In genomic region chr2:174180165-174180724, GRCh38 we compare ENCODE assay signal across 13 cellular contexts.
DNase-seq lines count a peak whose midpoint lies in the region; ATAC-seq, FAIRE-seq and TF ChIP-seq lines count a peak whose summit lies in the region.
"Had no signal": no experiment of that assay in that cellular context is flagged by ENCODE, and none has a peak within 500 bp of the region (broad histone marks: within the 10 kb centered on the region; RNA-seq: fewer than 3 reads in every experiment).

No MANE protein-coding gene starts in this region.

- DNase-seq in GM23338 (ENCODE audit: low spot score) (peak; percentile 70), RPMI7951 (ENCODE audit: low read depth) (peak; percentile 13), epithelial cell of proximal tubule (ENCODE audit: low read depth) (no peak), HuH-7.5 (ENCODE audit: low spot score) (no peak)
- no peak for DNase-seq in activated CD4-positive, alpha-beta T cell treated with anti-CD3 and anti-CD28 coated beads, Interleukin-2, amount 50 U/mL, for 4 hours
- DNase-seq: activated CD8-positive, alpha-beta memory T cell treated with anti-CD3 and anti-CD28 coated beads, Interleukin-2, amount 10 ng/mL, durations not matched to agents 7 days and 5 days; CD4-positive, CD25-positive, alpha-beta regulatory T cell; NCI-H1694 had no signal

- H3K4me1 Mint-ChIP-seq in GM23338, result peaks cover 17% of the 10 kb centered on the region

- H3F3A ChIP-seq in GM23338 (replicated peaks; ENCODE audit: low read depth), result no peaks in the 10 kb centered on the region

- FAIRE-seq in A204.1 (lab: Jason Lieb, UNC), result peak; percentile 74
- FAIRE-seq: astrocyte had no signal

- peak; percentile 85 for ATAC-seq in GM23338
- no peak for ATAC-seq in HG03520 (IDR thresholded peaks at IDR 0.05; ENCODE audit: unreplicated experiment)
- ATAC-seq in HG03139 (IDR thresholded peaks at IDR 0.05; ENCODE audit: unreplicated experiment), result no peak
- ATAC-seq: activated CD8-positive, alpha-beta memory T cell treated with anti-CD3 and anti-CD28 coated beads, Interleukin-2, amount 10 ng/mL, durations not matched to agents 7 days and 5 days had no signal

- no peaks in the 10 kb centered on the region for H3K9me2 ChIP-seq in GM23338 (ENCODE audit: insufficient read depth)

- no peak overlapping the region for H3K27ac ChIP-seq in GM23338 (ENCODE audit: low read depth)
- H3K27ac ChIP-seq: SJCRH30 had no signal

- TF ChIP-seq CTCF in GM23338 (conservative IDR thresholded peaks at IDR 0.05; ENCODE audit: low read depth in 2 of 2) (peak; percentile 39 to 42), epithelial cell of proximal tubule (conservative IDR thresholded peaks at IDR 0.05; ENCODE audit: low read depth, low read length) (peak; percentile 38)

- H3K4me2 ChIP-seq in GM23338, result no peak overlapping the region

- peaks cover 11% of the 10 kb centered on the region; the same call in 2 of the 3 replicates for H3K36me3 Mint-ChIP-seq in GM23338 (ENCODE audit: low read depth)

- H3K4me3 ChIP-seq in GM23338 (no peak overlapping the region), epithelial cell of proximal tubule (ENCODE audit: low read depth, low read length) (no peak overlapping the region)
- H3K4me3 ChIP-seq: SJCRH30 had no signal

- no peak overlapping the region for H3K4me3 Mint-ChIP-seq in GM23338
- H3K4me3 Mint-ChIP-seq: activated CD8-positive, alpha-beta memory T cell treated with anti-CD3 and anti-CD28 coated beads, Interleukin-2, amount 10 ng/mL, durations not matched to agents 7 days and 5 days; CD4-positive, CD25-positive, alpha-beta regulatory T cell had no signal

- peaks cover 49% of the 10 kb centered on the region for H3K79me2 ChIP-seq in GM23338 (replicated peaks; ENCODE audit: insufficient read depth)

- H3K27me3 Mint-ChIP-seq in GM23338 (ENCODE audit: insufficient read depth, low read depth, poor library complexity), result peaks cover 3% of the 10 kb centered on the region
- H3K27me3 Mint-ChIP-seq: activated CD8-positive, alpha-beta memory T cell treated with anti-CD3 and anti-CD28 coated beads, Interleukin-2, amount 10 ng/mL, durations not matched to agents 7 days and 5 days; CD4-positive, CD25-positive, alpha-beta regulatory T cell had no signal

- H2AFZ ChIP-seq in GM23338, result no peak overlapping the region

- peaks cover 7% of the 10 kb centered on the region; the same call in 2 of the 3 replicates for H3K9me3 Mint-ChIP-seq in GM23338

- no peak overlapping the region for H3K27ac Mint-ChIP-seq in GM23338
- H3K27ac Mint-ChIP-seq: activated CD8-positive, alpha-beta memory T cell treated with anti-CD3 and anti-CD28 coated beads, Interleukin-2, amount 10 ng/mL, durations not matched to agents 7 days and 5 days; CD4-positive, CD25-positive, alpha-beta regulatory T cell had no signal

- H3K36me3 ChIP-seq in GM23338 (ENCODE audit: insufficient read depth), result no peaks in the 10 kb centered on the region

- H3K4me1 ChIP-seq in GM23338 (ENCODE audit: insufficient read depth), result 0 out of 2 replicates have a peak, but pooled peaks cover 3% of the 10 kb centered on the region
- H3K4me1 ChIP-seq: SJCRH30 had no signal

- no peaks in the 10 kb centered on the region for H3K27me3 ChIP-seq in GM23338 (ENCODE audit: insufficient read depth)
- H3K27me3 ChIP-seq: SJCRH30 had no signal

- H4K20me1 ChIP-seq in GM23338 (replicated peaks; ENCODE audit: insufficient read depth), result no peaks in the 10 kb centered on the region

TF ChIP-seq in GM23338, 12 proteins besides CTCF, POLR2A, EP300 and RAD21 (continues in another document):
- TF ChIP-seq JUNB (IDR thresholded peaks at IDR 0.05; ENCODE audit: unreplicated experiment) (no peak), ZNF331 (CRISPR knock-in tag; IDR thresholded peaks at IDR 0.05; ENCODE audit: low read depth) (no peak), EZH2phosphoT487 (IDR thresholded peaks at IDR 0.05; ENCODE audit: unreplicated experiment) (no peak), REST (IDR thresholded peaks at IDR 0.05; ENCODE audit: unreplicated experiment) (no peak), ETS1 (IDR thresholded peaks at IDR 0.05) (no peak), POLR2AphosphoS5 (IDR thresholded peaks at IDR 0.05; ENCODE audit: low read depth) (no peak), CREB1 (CRISPR knock-in tag; IDR thresholded peaks at IDR 0.05; ENCODE audit: low read depth) (no peak), STAT1 (IDR thresholded peaks at IDR 0.05; ENCODE audit: unreplicated experiment) (no peak), EZH2 (IDR thresholded peaks at IDR 0.05; ENCODE audit: low read depth, unreplicated experiment) (no peak), NANOG (IDR thresholded peaks at IDR 0.05; ENCODE audit: borderline replicate concordance) (no peak), ZNF114 (CRISPR knock-in tag; IDR thresholded peaks at IDR 0.05) (no peak)

Comparison
In these comparisons a context has a peak if more than half of its experiments do, and no peak if none do; other contexts are left out.
1. DNase-seq: peak in GM23338 (single experiment) and RPMI7951 (single experiment); none in epithelial cell of proximal tubule (single experiment), HuH-7.5 (single experiment) and activated CD4-positive, alpha-beta T cell treated with anti-CD3 and anti-CD28 coated beads, Interleukin-2, amount 50 U/mL, for 4 hours (0 of 2).